ENCODE assay signal across 1 cellular context in the genomic region with DNA sequence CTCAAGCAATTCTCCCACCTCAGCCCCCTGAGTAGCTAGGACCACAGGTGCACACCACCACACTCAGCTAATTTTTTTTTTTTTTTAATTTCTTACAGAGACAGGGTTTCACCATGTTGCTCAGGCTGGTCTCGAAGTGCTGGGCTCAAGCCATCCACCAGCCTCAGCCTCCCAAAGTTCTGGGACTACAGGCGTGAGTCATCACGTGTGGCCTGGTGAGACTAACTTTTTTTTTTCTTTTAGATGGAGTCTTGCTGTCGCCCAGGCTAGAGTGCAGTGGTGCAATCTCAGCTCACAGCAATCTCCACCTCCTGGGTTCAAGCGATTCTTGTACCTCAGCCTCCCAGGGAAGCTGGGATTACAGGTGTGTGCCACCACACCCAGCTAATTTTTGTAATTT. TPM values are rescaled to one million over a fixed set of nuclear protein-coding genes. Genes with fewer than 3 reads are reported as not detected.
"Had no signal": no experiment of that assay in that cellular context is flagged by ENCODE, and none has a peak within 500 bp of the region (broad histone marks: within the 10 kb centered on the region; RNA-seq: fewer than 3 reads in every experiment).

No MANE protein-coding gene starts in this region.

RNA-seq across cellular contexts. Expression of a gene that starts 31.9 kb away (rescaled TPM):
- total RNA-seq: naive thymus-derived CD8-positive, alpha-beta T cell had no signal
